8 cellular contexts compared by ENCODE assay signal in genomic region chr2:27086722-27087446, GRCh38. TPM values are rescaled to one million over a fixed set of nuclear protein-coding genes. Genes with fewer than 3 reads are reported as not detected.
DNase-seq lines count a peak whose midpoint lies in the region; ATAC-seq and TF ChIP-seq lines count a peak whose summit lies in the region.

Gene KHK (plus strand): TSS chr2:27086772. CDS start chr2:27087260, 488 bp downstream.

- peaks cover 3% of the 10 kb centered on the region for H3K36me3 Mint-ChIP-seq in T-cell
- H3K36me3 Mint-ChIP-seq in neural progenitor cell = no peaks in the 10 kb centered on the region

- H3K27ac Mint-ChIP-seq in T-cell (peak within 1 kb of the TSS; percentile 87 to 88), neural progenitor cell (no peak within 1 kb of the TSS)

- H3K27me3 ChIP-seq in BLaER1 treated with 17β-estradiol and CSF1 and Interleukin-3, amounts not matched to agents 10 nM and 100 nM = no peaks in the 10 kb centered on the region
- no peaks in the 10 kb centered on the region for H3K27me3 ChIP-seq in esophagus (ENCODE audit: control insufficient read depth in 1 of 2, insufficient read depth in 2 of 2, low read length in 2 of 2)
- peaks cover 19% of the 10 kb centered on the region for H3K27me3 ChIP-seq in neural progenitor cell

- peaks cover 3% of the 10 kb centered on the region for H3K79me2 ChIP-seq in neural progenitor cell (ENCODE audit: low read depth)

- 6% methylated on average over 36 to 49 of the region's 49 CpGs for WGBS in esophagus, 2 donors

- ATAC-seq in GM18517 (IDR thresholded peaks at IDR 0.05; ENCODE audit: unreplicated experiment) (peak; percentile 18), T-cell (replicated peaks in 1 of 4) (peak in 1 of 4 experiments; percentile 1)

- H3K9me3 Mint-ChIP-seq in T-cell (no peaks in the 10 kb centered on the region), neural progenitor cell (no peaks in the 10 kb centered on the region)

- peak within 1 kb of the TSS; percentile 93 for H2AFZ ChIP-seq in neural progenitor cell (replicated peaks)

- TF ChIP-seq CTCF in neural progenitor cell (IDR thresholded peaks at IDR 0.05) = no peak

- H3K27me3 Mint-ChIP-seq in T-cell = no peaks in the 10 kb centered on the region
- peaks cover 6% of the 10 kb centered on the region for H3K27me3 Mint-ChIP-seq in neural progenitor cell (ENCODE audit: insufficient read depth, low read depth)

- H3K9ac ChIP-seq in BLaER1 treated with 17β-estradiol and CSF1 and Interleukin-3, amounts not matched to agents 10 nM and 100 nM = peak within 1 kb of the TSS; percentile 71 to 89 (median 81)
- H3K9ac ChIP-seq in neural progenitor cell = peak within 1 kb of the TSS; percentile 49

- H3F3A ChIP-seq in neural progenitor cell (ENCODE audit: low read depth) = peaks cover 17% of the 10 kb centered on the region

- CTCF ChIA-PET in T-cell (lab: Charles Lee) = interaction anchor here in 1 of 2 donors (0.7 to 2.1 kb wide), 3 partner anchors 10 to 36 kb away, joined by 3 to 8 read pairs (median 3); partner anchors contain the start of genes AGBL5 and OST4

- H3K4me3 Mint-ChIP-seq in T-cell (peak within 1 kb of the TSS; percentile 80 to 84 (median 80)), neural progenitor cell (peak within 1 kb of the TSS; percentile 85)

- H3K4me1 Mint-ChIP-seq in T-cell (peaks cover 17 to 21% (median 20%) of the 10 kb centered on the region in 3 donors), neural progenitor cell (peaks cover 20% of the 10 kb centered on the region)

- peak within 1 kb of the TSS; percentile 60 to 73 (median 64) for H3K4me3 ChIP-seq in BLaER1 treated with 17β-estradiol and CSF1 and Interleukin-3, amounts not matched to agents 10 nM and 100 nM
- peak within 1 kb of the TSS; percentile 51 to 61 for H3K4me3 ChIP-seq in esophagus (ENCODE audit: low read depth in 1 of 2, low read length in 2 of 2)
- H3K4me3 ChIP-seq in neural progenitor cell = peak within 1 kb of the TSS; percentile 61

- H3K4me1 ChIP-seq in BLaER1 treated with 17β-estradiol and CSF1 and Interleukin-3, amounts not matched to agents 10 nM and 100 nM = peaks cover 48 to 87% (median 77%) of the 10 kb centered on the region in 10 experiments
- H3K4me1 ChIP-seq in esophagus (ENCODE audit: control insufficient read depth in 2 of 2, insufficient read depth in 2 of 2, low read length in 1 of 2) = peaks cover 4 to 11% of the 10 kb centered on the region in 2 donors
- peaks cover 10% of the 10 kb centered on the region for H3K4me1 ChIP-seq in neural progenitor cell

- no peaks in the 10 kb centered on the region for H3K9me3 ChIP-seq in BLaER1 treated with 17β-estradiol and CSF1 and Interleukin-3, amounts not matched to agents 10 nM and 100 nM (replicated peaks in 1 of 11)
- no peaks in the 10 kb centered on the region for H3K9me3 ChIP-seq in esophagus (ENCODE audit: control insufficient read depth in 2 of 2, insufficient read depth in 1 of 2, low read depth in 1 of 2, low read length in 1 of 2)
- no peaks in the 10 kb centered on the region for H3K9me3 ChIP-seq in neural progenitor cell (ENCODE audit: low read depth)

- H3K27ac ChIP-seq in BLaER1 treated with 17β-estradiol and CSF1 and Interleukin-3, amounts not matched to agents 10 nM and 100 nM = peak within 1 kb of the TSS; percentile 67 to 82 (median 76)
- peak within 1 kb of the TSS; percentile 89 for H3K27ac ChIP-seq in esophagus (ENCODE audit: low read depth in 2 of 2, low read length in 1 of 2)
- no peak within 1 kb of the TSS for H3K27ac ChIP-seq in neural progenitor cell

- POLR2A ChIA-PET in T-cell (lab: Charles Lee) = interaction anchor here in 1 of 2 donors (0.8 kb wide), 1 partner anchor 199 kb away, joined by 7 read pairs; no protein-coding TSS in a partner anchor

- DNase-seq in HT-29 (ENCODE audit: low spot score) (peak; percentile 52), T-cell (no peak), neural progenitor cell (ENCODE audit: low spot score) (peak; percentile 72), NCI-H1048 (lab: John Stamatoyannopoulos, UW) (no peak), HCEC 1CT (no peak)

- H3K4me2 ChIP-seq in BLaER1 treated with 17β-estradiol and CSF1 and Interleukin-3, amounts not matched to agents 10 nM and 100 nM = peak within 1 kb of the TSS; percentile 88 to 100 (median 99)
- H3K4me2 ChIP-seq in neural progenitor cell = peak within 1 kb of the TSS; percentile 97

- peaks cover 23 to 36% (median 29%) of the 10 kb centered on the region in 11 experiments for H3K36me3 ChIP-seq in BLaER1 treated with 17β-estradiol and CSF1 and Interleukin-3, amounts not matched to agents 10 nM and 100 nM
- H3K36me3 ChIP-seq in esophagus (ENCODE audit: control insufficient read depth in 2 of 2, insufficient read depth in 2 of 2, low read length in 1 of 2) = no peaks in the 10 kb centered on the region
- no peaks in the 10 kb centered on the region for H3K36me3 ChIP-seq in neural progenitor cell

- peaks cover 0 to 51% (median 27%) of the 10 kb centered on the region in 11 experiments; a peak in 13 of 22 replicates for H4K20me1 ChIP-seq in BLaER1 treated with 17β-estradiol and CSF1 and Interleukin-3, amounts not matched to agents 10 nM and 100 nM
- no peaks in the 10 kb centered on the region for H4K20me1 ChIP-seq in neural progenitor cell (ENCODE audit: low read depth)

RNA-seq across cellular contexts. Expression of gene KHK, which starts in this region (rescaled TPM):
- total RNA-seq in HT-29 (2014; rRNA removed; shearing (Covaris generic)) = 4.1 and 4.2 TPM in 2 replicates
- 1 to 10 TPM; 3.7 to 9.1 (median 6.7) TPM for total RNA-seq in T-cell
- 1 to 10 TPM; 2.2 to 3.3 TPM for polyA plus RNA-seq in esophagus
- total RNA-seq in neural progenitor cell (ENCODE audit: low replicate concordance) = 3.3 and 5.0 TPM in 2 replicates

Comparison
In these comparisons a context has a peak if more than half of its experiments do, and no peak if none do; other contexts are left out.
1. DNase-seq: peak in HT-29 (single experiment) and neural progenitor cell (single experiment); none in T-cell (0 of 34), NCI-H1048 (single experiment) and HCEC 1CT (single experiment).
2. Peak in every context shown above with its lines, with median percentiles within 50 percentile points of each other: H3K4me3 ChIP-seq.